Comparison of ENCODE assay signal across 16 cellular contexts in the genomic region with DNA sequence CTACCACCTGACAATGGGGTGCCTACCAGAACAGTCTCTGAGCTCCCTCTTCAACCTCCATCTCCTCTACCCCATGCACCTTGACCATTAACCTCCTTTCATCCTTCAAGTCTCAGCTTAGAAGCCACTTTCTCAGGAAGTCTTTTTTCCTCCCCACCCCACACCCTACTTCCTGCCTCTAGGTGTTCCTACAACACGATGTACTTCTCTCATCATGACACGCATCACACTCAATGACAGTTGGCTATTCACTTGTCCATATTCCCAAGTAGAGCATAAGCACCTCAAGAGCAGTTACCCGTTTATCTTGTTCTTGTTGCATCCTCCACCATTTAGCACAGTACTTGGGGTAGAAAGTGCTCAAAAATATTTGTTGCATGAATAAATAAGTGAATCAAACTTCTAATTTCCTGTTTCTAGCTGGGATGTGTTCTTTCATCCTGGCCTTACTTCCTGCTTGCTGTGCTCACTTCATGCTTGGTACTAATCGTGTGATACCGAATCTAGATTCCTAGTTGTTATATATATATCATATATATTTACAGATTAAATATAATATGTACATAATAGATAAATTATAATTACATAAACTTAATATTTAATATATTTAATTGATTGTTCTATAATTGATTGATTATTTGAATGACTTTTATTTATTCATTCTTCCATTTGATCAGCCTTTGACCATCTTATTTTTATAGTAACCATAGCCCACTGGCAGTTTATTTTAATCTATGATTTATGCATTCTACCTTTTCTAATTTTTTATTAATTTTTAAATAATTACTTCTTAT.
DNase-seq lines count a peak whose midpoint lies in the region; ATAC-seq lines count a peak whose summit lies in the region.
"Had no signal": no experiment of that assay in that cellular context is flagged by ENCODE, and none has a peak within 500 bp of the region (broad histone marks: within the 10 kb centered on the region; RNA-seq: fewer than 3 reads in every experiment).

No MANE protein-coding gene starts in this region.

- no peaks in the 10 kb centered on the region for H3K9me3 ChIP-seq in mesenchymal stem cell (ENCODE audit: control insufficient read depth, low read length)
- H3K9me3 ChIP-seq: spleen had no signal

- H3K9me3 Mint-ChIP-seq in activated CD4-positive, alpha-beta T cell treated with anti-CD3 and anti-CD28 coated beads, Interleukin-2, amount 10 ng/mL, durations not matched to agents 24 days and 14 days: peaks cover 13% of the 10 kb centered on the region
- H3K9me3 Mint-ChIP-seq in activated naive CD8-positive, alpha-beta T cell treated with anti-CD3 and anti-CD28 coated beads for 36 hours: no peaks in the 10 kb centered on the region
- H3K9me3 Mint-ChIP-seq: CD8-positive, alpha-beta T cell had no signal

- no peaks in the 10 kb centered on the region for H3K27me3 ChIP-seq in mesenchymal stem cell (ENCODE audit: control insufficient read depth in 1 of 2, insufficient read depth in 1 of 2, low read length in 2 of 2)

- no peaks in the 10 kb centered on the region for H3K79me1 ChIP-seq in mesenchymal stem cell (replicated peaks; ENCODE audit: low read length, poor library complexity, severe bottlenecking)

- H2BK12ac ChIP-seq in mesenchymal stem cell (ENCODE audit: low read length in 2 of 2): peak overlapping the region; percentile 74 to 79

- no peaks in the 10 kb centered on the region for H3K27me3 Mint-ChIP-seq in activated CD4-positive, alpha-beta T cell treated with anti-CD3 and anti-CD28 coated beads, Interleukin-2, amount 10 ng/mL, durations not matched to agents 24 days and 14 days
- peaks cover 11% of the 10 kb centered on the region for H3K27me3 Mint-ChIP-seq in activated naive CD8-positive, alpha-beta T cell treated with anti-CD3 and anti-CD28 coated beads for 36 hours

- H2AFZ ChIP-seq in mesenchymal stem cell (ENCODE audit: low read depth, low read length): no peak overlapping the region

- peak overlapping the region in 1 of 2 experiments; percentile 50 for H3K18ac ChIP-seq in mesenchymal stem cell (ENCODE audit: low read depth in 1 of 2, low read length in 2 of 2)

- no peak overlapping the region for H3K4ac ChIP-seq in mesenchymal stem cell (ENCODE audit: low read depth in 1 of 2, low read length in 2 of 2)

- peaks cover 6% of the 10 kb centered on the region for H3K36me3 Mint-ChIP-seq in activated CD4-positive, alpha-beta T cell treated with anti-CD3 and anti-CD28 coated beads, Interleukin-2, amount 10 ng/mL, durations not matched to agents 24 days and 14 days (ENCODE audit: low read depth)
- no peaks in the 10 kb centered on the region for H3K36me3 Mint-ChIP-seq in activated naive CD8-positive, alpha-beta T cell treated with anti-CD3 and anti-CD28 coated beads for 36 hours
- H3K36me3 Mint-ChIP-seq: brain; CD8-positive, alpha-beta T cell had no signal

- ATAC-seq in GM18517 (IDR thresholded peaks at IDR 0.05; ENCODE audit: unreplicated experiment): no peak
- no peak for ATAC-seq in GM21619 (IDR thresholded peaks at IDR 0.05; ENCODE audit: unreplicated experiment)
- ATAC-seq: CD8-positive, alpha-beta T cell had no signal

- H3K4me3 ChIP-seq in mesenchymal stem cell (ENCODE audit: insufficient read depth in 1 of 2, low read depth in 1 of 2, low read length in 2 of 2): no peak overlapping the region
- H3K4me3 ChIP-seq: spleen had no signal

- no peak overlapping the region for H3K14ac ChIP-seq in mesenchymal stem cell (ENCODE audit: low read length in 2 of 2)

- H2BK15ac ChIP-seq in mesenchymal stem cell (ENCODE audit: low read depth, poor library complexity, severe bottlenecking): no peak overlapping the region

- peak; percentile 64 for DNase-seq in activated CD4-positive, alpha-beta T cell treated with anti-CD3 and anti-CD28 coated beads, Interleukin-2, amount 10 ng/mL, durations not matched to agents 24 days and 14 days
- no peak for DNase-seq in activated CD4-positive, alpha-beta T cell treated with anti-CD3 and anti-CD28 coated beads for 4 hours
- peak; percentile 30 for DNase-seq in M059J (ENCODE audit: low read depth)
- DNase-seq in activated naive CD8-positive, alpha-beta T cell treated with anti-CD3 and anti-CD28 coated beads for 36 hours: no peak
- DNase-seq in mesenchymal stem cell: no peak
- no peak for DNase-seq in NCI-H1417 treated with DMSO at 0.1 percent for 48 hours (lab: John Stamatoyannopoulos, UW)
- DNase-seq: activated CD4-positive, alpha-beta T cell treated with anti-CD3 and anti-CD28 coated beads, Interleukin-2, amount 50 U/mL, for 1 hour; CD8-positive, alpha-beta T cell; H7; NCI-H2107; spleen; stimulated activated naive CD4-positive, alpha-beta T cell; T1000 had no signal

- peak overlapping the region; percentile 3 for H4K8ac ChIP-seq in mesenchymal stem cell (ENCODE audit: low read length)

- H3K4me1 ChIP-seq in mesenchymal stem cell (ENCODE audit: control insufficient read depth, insufficient read depth, low read depth, low read length): peaks cover 11% of the 10 kb centered on the region
- H3K4me1 ChIP-seq: spleen had no signal

- no peak overlapping the region for H2BK120ac ChIP-seq in mesenchymal stem cell (ENCODE audit: low read depth, low read length)

- H3K27ac Mint-ChIP-seq in activated CD4-positive, alpha-beta T cell treated with anti-CD3 and anti-CD28 coated beads, Interleukin-2, amount 10 ng/mL, durations not matched to agents 24 days and 14 days: peak overlapping the region; percentile 90
- peak overlapping the region; percentile 35 for H3K27ac Mint-ChIP-seq in activated naive CD8-positive, alpha-beta T cell treated with anti-CD3 and anti-CD28 coated beads for 36 hours
- H3K27ac Mint-ChIP-seq: brain; CD8-positive, alpha-beta T cell had no signal

- no peak overlapping the region for H4K91ac ChIP-seq in mesenchymal stem cell (ENCODE audit: low read length)

- no peak overlapping the region for H3K27ac ChIP-seq in mesenchymal stem cell (ENCODE audit: low read length, poor library complexity, severe bottlenecking)
- H3K27ac ChIP-seq: spleen had no signal

- peaks cover 61% of the 10 kb centered on the region for H3K4me1 Mint-ChIP-seq in activated CD4-positive, alpha-beta T cell treated with anti-CD3 and anti-CD28 coated beads, Interleukin-2, amount 10 ng/mL, durations not matched to agents 24 days and 14 days
- H3K4me1 Mint-ChIP-seq in activated naive CD8-positive, alpha-beta T cell treated with anti-CD3 and anti-CD28 coated beads for 36 hours: peaks cover 17% of the 10 kb centered on the region
- H3K4me1 Mint-ChIP-seq: brain had no signal

- peak overlapping the region; percentile 44 for H3K4me3 Mint-ChIP-seq in activated CD4-positive, alpha-beta T cell treated with anti-CD3 and anti-CD28 coated beads, Interleukin-2, amount 10 ng/mL, durations not matched to agents 24 days and 14 days
- H3K4me3 Mint-ChIP-seq in activated naive CD8-positive, alpha-beta T cell treated with anti-CD3 and anti-CD28 coated beads for 36 hours: no peak overlapping the region
- H3K4me3 Mint-ChIP-seq: brain; CD8-positive, alpha-beta T cell had no signal

- H3K9ac ChIP-seq in mesenchymal stem cell (ENCODE audit: low read length): no peak overlapping the region

- intact Hi-C loops in activated CD4-positive, alpha-beta T cell treated with anti-CD3 and anti-CD28 coated beads, Interleukin-2, amount 10 ng/mL, durations not matched to agents 24 days and 14 days (cut with micrococcal nuclease): loop anchor here (1.0 to 10.0 kb wide), 5 partner anchors 57 to 1583 kb away; partner anchors contain the start of gene BARX2

- H2BK5ac ChIP-seq in mesenchymal stem cell (ENCODE audit: low read depth, low read length, poor library complexity, severe bottlenecking): no peak overlapping the region

- WGBS in mesenchymal stem cell: 77% methylated on average over 3 of the region's 5 CpGs

- H3K4me2 ChIP-seq in mesenchymal stem cell (ENCODE audit: low read length, poor library complexity, severe bottlenecking): no peak overlapping the region

- H2AK5ac ChIP-seq in mesenchymal stem cell (ENCODE audit: low read length, severe bottlenecking): peak overlapping the region; percentile 45

- H3K23ac ChIP-seq in mesenchymal stem cell (ENCODE audit: low read length in 2 of 2): no peak overlapping the region

- H3K36me3 ChIP-seq in mesenchymal stem cell (ENCODE audit: control insufficient read depth in 1 of 2, insufficient read depth in 2 of 2, low read depth in 1 of 2, low read length in 2 of 2): no peaks in the 10 kb centered on the region
- H3K36me3 ChIP-seq: spleen had no signal

Comparison
In these comparisons a context has a peak if more than half of its experiments do, and no peak if none do; other contexts are left out.
1. DNase-seq: peak in activated CD4-positive, alpha-beta T cell treated with anti-CD3 and anti-CD28 coated beads, Interleukin-2, amount 10 ng/mL, durations not matched to agents 24 days and 14 days (single experiment) and M059J (single experiment); none in activated CD4-positive, alpha-beta T cell treated with anti-CD3 and anti-CD28 coated beads for 4 hours (0 of 2), activated naive CD8-positive, alpha-beta T cell treated with anti-CD3 and anti-CD28 coated beads for 36 hours (single experiment), mesenchymal stem cell (single experiment) and NCI-H1417 treated with DMSO at 0.1 percent for 48 hours (single experiment).